8 cellular contexts compared by ENCODE assay signal in genomic region chr18:9869713-9870430, GRCh38. TPM values are rescaled to one million over a fixed set of nuclear protein-coding genes. Genes with fewer than 3 reads are reported as not detected.
A peak's percentile ranks its signal among the peaks of the same experiment; 100 is the strongest.
DNase-seq lines count a peak whose midpoint lies in the region; ATAC-seq and TF ChIP-seq lines count a peak whose summit lies in the region.

No MANE protein-coding gene starts in this region.

- H3K4me1 ChIP-seq in hepatocyte (ENCODE audit: insufficient read depth), result peaks cover 25% of the 10 kb centered on the region

- no peaks in the 10 kb centered on the region for H3K9me3 ChIP-seq in hepatocyte (ENCODE audit: low read depth)

- no peaks in the 10 kb centered on the region for H3K27me3 ChIP-seq in hepatocyte

- peak; percentile 53 for DNase-seq in GM13977 (ENCODE audit: low spot score)
- DNase-seq in RWPE1 (ENCODE audit: low spot score), result peak; percentile 72
- peak; percentile 70 for DNase-seq in hepatocyte (ENCODE audit: low spot score)
- no peak for DNase-seq in NCI-H446 treated with DMSO at 0.1 percent for 48 hours (lab: John Stamatoyannopoulos, UW)
- no peak for DNase-seq in nucleus accumbens (lab: John Stamatoyannopoulos, UW)

- WGBS in hepatocyte (ENCODE audit: low lambda C conversion rate, missing lambda C conversion rate), result 43% methylated on average over 9 of the region's 9 CpGs

- H3K4me2 ChIP-seq in hepatocyte, result peak overlapping the region; percentile 30

- H3K4me3 ChIP-seq in hepatocyte, result no peak overlapping the region

- H2AFZ ChIP-seq in hepatocyte, result no peak overlapping the region

- no peaks in the 10 kb centered on the region for H3K9me2 ChIP-seq in hepatocyte (replicated peaks; ENCODE audit: insufficient read depth)

- H3K79me2 ChIP-seq in hepatocyte, result no peaks in the 10 kb centered on the region

- ATAC-seq in HG02885 (IDR thresholded peaks at IDR 0.05; ENCODE audit: poor library complexity, unreplicated experiment) (peak; percentile 85), GM19328 (IDR thresholded peaks at IDR 0.05; ENCODE audit: unreplicated experiment) (no peak), HG02642 (IDR thresholded peaks at IDR 0.05; ENCODE audit: poor library complexity, unreplicated experiment) (no peak)

- in situ Hi-C loops in GM13977 (cut with MboI; ENCODE audit: low pct_unique_long_range_greater_than_20kb, low sequenced_read_pairs, unreplicated experiment), result no loop called here

- POLR2A ChIA-PET in RWPE1 (lab: Yijun Ruan, JAX; ENCODE audit: low non-redundant PET), result no interaction called here

- CTCF ChIA-PET in RWPE1 (lab: Yijun Ruan, JAX), result interaction anchor here (0.8 kb wide), 1 partner anchor 186 kb away, joined by 3 read pairs; no protein-coding TSS in a partner anchor

- TF ChIP-seq CTCF in GM13977 (IDR thresholded peaks at IDR 0.05; ENCODE audit: extremely low read depth, insufficient read depth, missing control alignments) (no peak), RWPE1 (conservative IDR thresholded peaks at IDR 0.05; ENCODE audit: low read depth) (no peak), hepatocyte (IDR thresholded peaks at IDR 0.05; ENCODE audit: poor library complexity) (no peak)

- H3K36me3 ChIP-seq in hepatocyte (replicated peaks; ENCODE audit: insufficient read depth, low read depth), result no peaks in the 10 kb centered on the region

- no peaks in the 10 kb centered on the region for H4K20me1 ChIP-seq in hepatocyte (ENCODE audit: insufficient read depth, poor library complexity, severe bottlenecking)

- H3K27ac ChIP-seq in RWPE1 (peak overlapping the region; percentile 61), hepatocyte (peak overlapping the region; percentile 75)

RNA-seq across cellular contexts. Expression of gene TXNDC2, which starts 15.9 kb away (rescaled TPM):
- total RNA-seq in hepatocyte, result 0.08 TPM in 1 of 2 replicates, not detected in the other
- 0.41 TPM in 1 of 2 replicates, not detected in the other for polyA plus RNA-seq in hepatocyte

RNA-seq across cellular contexts. Expression of gene VAPA, which starts 43.9 kb away (rescaled TPM):
- total RNA-seq in hepatocyte, result 267 and 324 TPM in 2 replicates
- 288 and 290 TPM in 2 replicates for polyA plus RNA-seq in hepatocyte

Comparison
In these comparisons a context has a peak if more than half of its experiments do, and no peak if none do; other contexts are left out.
1. DNase-seq: peak in GM13977 (single experiment), RWPE1 (single experiment) and hepatocyte (single experiment); none in NCI-H446 treated with DMSO at 0.1 percent for 48 hours (single experiment) and nucleus accumbens (0 of 56).